ENCODE assay signal across 30 cellular contexts in the genomic region with DNA sequence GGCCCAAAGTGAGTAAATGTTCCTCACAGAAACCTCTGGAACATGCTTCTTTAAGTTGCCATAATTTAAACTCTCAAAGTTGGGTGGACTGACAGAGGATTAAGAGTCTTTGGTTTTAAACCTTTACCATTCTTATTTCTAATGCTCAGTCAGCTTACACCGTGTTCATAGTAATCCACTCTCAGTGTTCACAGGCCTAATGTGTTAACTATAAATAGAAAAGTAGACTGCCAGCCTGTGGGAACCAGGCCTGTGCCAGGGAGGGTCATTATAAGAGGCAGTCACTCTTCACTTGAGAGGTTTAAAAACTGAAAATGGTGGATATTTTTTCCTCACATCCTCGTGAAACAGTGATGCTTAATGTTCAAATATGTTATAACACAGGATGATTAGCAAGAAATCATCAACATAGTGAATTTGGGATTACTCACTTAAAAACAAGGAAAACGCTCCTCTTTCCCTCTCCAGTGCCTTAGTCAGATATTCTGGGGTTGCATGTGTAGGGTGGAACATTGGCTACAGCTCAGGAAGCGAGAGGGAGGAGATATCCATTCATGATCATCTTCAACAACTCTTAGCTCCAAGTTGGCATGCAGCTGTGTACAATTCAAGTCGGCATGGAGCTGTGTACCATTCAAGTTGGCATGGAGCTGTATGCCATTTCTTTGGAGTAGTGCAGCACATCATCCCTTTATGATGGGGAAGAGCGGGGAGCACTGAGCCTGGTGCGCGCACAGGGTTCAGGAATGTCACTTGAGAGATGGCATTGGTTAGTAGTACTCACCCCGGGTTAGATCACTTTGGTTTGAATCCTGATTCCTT.
A peak's percentile ranks its signal among the peaks of the same experiment; 100 is the strongest.
DNase-seq lines count a peak whose midpoint lies in the region; ATAC-seq, FAIRE-seq and TF ChIP-seq lines count a peak whose summit lies in the region.
"Had no signal": no experiment of that assay in that cellular context is flagged by ENCODE, and none has a peak within 500 bp of the region (broad histone marks: within the 10 kb centered on the region; RNA-seq: fewer than 3 reads in every experiment).

No MANE protein-coding gene starts in this region.

- H3K27me3 ChIP-seq in HepG2 (ENCODE audit: control insufficient read depth in 1 of 2, insufficient read depth in 2 of 2, low read length in 2 of 2) (no peaks in the 10 kb centered on the region), right lobe of liver (no peaks in the 10 kb centered on the region), testis (no peaks in the 10 kb centered on the region)
- H3K27me3 ChIP-seq: gastrocnemius medialis, spleen, upper lobe of left lung had no signal

- TF ChIP-seq EP300 in HepG2 (IDR thresholded peaks at IDR 0.05; ENCODE audit: low read depth in 2 of 2, low read length in 2 of 2) = no peak
- no peak for TF ChIP-seq EP300 in HepG2 (CRISPR knock-in tag; IDR thresholded peaks at IDR 0.05; ENCODE audit: borderline replicate concordance)

- H3K27ac ChIP-seq in HepG2 (ENCODE audit: extremely low read length, insufficient read depth, low read length) (no peak overlapping the region), right lobe of liver (no peak overlapping the region), testis (peak overlapping the region; percentile 73 to 74)
- H3K27ac ChIP-seq: spleen, upper lobe of left lung had no signal

- H3K4me3 ChIP-seq in HepG2 (replicated peaks in 1 of 3; ENCODE audit: insufficient read depth in 1 of 3, low read depth in 2 of 3, low read length in 3 of 3) = no peak overlapping the region
- no peak overlapping the region for H3K4me3 ChIP-seq in right lobe of liver
- no peak overlapping the region for H3K4me3 ChIP-seq in testis
- H3K4me3 ChIP-seq: gastrocnemius medialis, spleen, upper lobe of left lung had no signal

- no peak overlapping the region for H3K4me2 ChIP-seq in HepG2 (ENCODE audit: low read depth, low read length)

- H3K27ac Mint-ChIP-seq in chondrocyte (ENCODE audit: unreplicated experiment) = peak overlapping the region; percentile 51
- H3K27ac Mint-ChIP-seq: activated CD4-positive, alpha-beta memory T cell treated with anti-CD3 and anti-CD28 coated beads for 36 hours; activated naive CD4-positive, alpha-beta T cell treated with anti-CD3 and anti-CD28 coated beads, Interleukin-2, amount 10 ng/mL, durations not matched to agents 7 days and 5 days; activated T-helper 1 cell treated with anti-CD3 and anti-CD28 coated beads, Interleukin-12 subunit alpha, Interleukin-12 subunit beta, Interleukin-2, Interleukin-4 antibody, amounts not matched to agents 30 ng/mL and 10 ng/mL and 1 ng/mL, durations not matched to agents 14 hours and 24 hours and 36 hours; B cell; CD8-positive, alpha-beta T cell; dendritic cell treated with granulocyte-macrophage colony-stimulating factor and Interleukin-4, amounts not matched to agents 40 ng/mL and 50 ng/mL, for 4 days had no signal

- H3K4me1 Mint-ChIP-seq in chondrocyte (ENCODE audit: low read depth) = peaks cover 43% of the 10 kb centered on the region
- H3K4me1 Mint-ChIP-seq: activated naive CD4-positive, alpha-beta T cell treated with anti-CD3 and anti-CD28 coated beads, Interleukin-2, amount 10 ng/mL, durations not matched to agents 7 days and 5 days had no signal

- H3K4me3 Mint-ChIP-seq in chondrocyte (ENCODE audit: unreplicated experiment) = no peak overlapping the region
- H3K4me3 Mint-ChIP-seq: activated CD4-positive, alpha-beta memory T cell treated with anti-CD3 and anti-CD28 coated beads for 36 hours; activated naive CD4-positive, alpha-beta T cell treated with anti-CD3 and anti-CD28 coated beads, Interleukin-2, amount 10 ng/mL, durations not matched to agents 7 days and 5 days; activated T-helper 1 cell treated with anti-CD3 and anti-CD28 coated beads, Interleukin-12 subunit alpha, Interleukin-12 subunit beta, Interleukin-2, Interleukin-4 antibody, amounts not matched to agents 30 ng/mL and 10 ng/mL and 1 ng/mL, durations not matched to agents 14 hours and 24 hours and 36 hours; B cell; CD8-positive, alpha-beta T cell; dendritic cell treated with granulocyte-macrophage colony-stimulating factor and Interleukin-4, amounts not matched to agents 40 ng/mL and 50 ng/mL, for 4 days; naive B cell had no signal

- no peaks in the 10 kb centered on the region for H3K27me3 Mint-ChIP-seq in chondrocyte (ENCODE audit: low read depth)
- H3K27me3 Mint-ChIP-seq: activated CD4-positive, alpha-beta memory T cell treated with anti-CD3 and anti-CD28 coated beads for 36 hours; activated naive CD4-positive, alpha-beta T cell treated with anti-CD3 and anti-CD28 coated beads, Interleukin-2, amount 10 ng/mL, durations not matched to agents 7 days and 5 days; B cell; dendritic cell treated with granulocyte-macrophage colony-stimulating factor and Interleukin-4, amounts not matched to agents 40 ng/mL and 50 ng/mL, for 4 days; naive B cell had no signal

- no peak for DNase-seq in HepG2 (ENCODE audit: low spot score)
- no peak for DNase-seq in right lobe of liver
- no peak for DNase-seq in chondrocyte (ENCODE audit: low spot score)
- peak; percentile 28 for DNase-seq in myocyte (ENCODE audit: low read depth)
- no peak for DNase-seq in testis
- no peak for DNase-seq in GM10248 (ENCODE audit: extremely low spot score)
- DNase-seq in GM12891 (ENCODE audit: insufficient read length, low spot score) = no peak
- no peak for DNase-seq in NCI-H524 treated with DMSO at 0.1 percent for 48 hours (lab: John Stamatoyannopoulos, UW)
- DNase-seq: activated CD4-positive, alpha-beta memory T cell treated with anti-CD3 and anti-CD28 coated beads for 36 hours; activated CD4-positive, CD25-positive, alpha-beta regulatory T cell treated with anti-CD3 and anti-CD28 coated beads, Interleukin-2, amount 50 U/mL, for 72 hours; activated CD8-positive, alpha-beta memory T cell treated with anti-CD3 and anti-CD28 coated beads, Interleukin-2, amount 50 U/mL, for 4 hours; activated naive CD4-positive, alpha-beta T cell treated with anti-CD3 and anti-CD28 coated beads, Interleukin-2, amount 10 ng/mL, durations not matched to agents 7 days and 5 days; CD8-positive, alpha-beta T cell; DMS153; gastrocnemius medialis; hypothalamus; naive B cell; NCI-H1694; NCI-H2171; occipital lobe; RPMI8226; spleen; upper lobe of left lung had no signal

- BruUV-seq in HepG2 (replicated peaks; lab: Mats Ljungman, UMichigan) = no TSS peak

- CTCF ChIA-PET in HepG2 (lab: Yijun Ruan, JAX; ENCODE audit: low intra/inter-chr PET ratio, low total read pairs) (no interaction called here), GM10248 (lab: Yijun Ruan, JAX) (no interaction called here)

- TF ChIP-seq RAD21 in HepG2 (CRISPR knock-in tag; IDR thresholded peaks at IDR 0.05) = no peak

- no peaks in the 10 kb centered on the region for H3K9me3 Mint-ChIP-seq in chondrocyte (ENCODE audit: low read depth)
- H3K9me3 Mint-ChIP-seq: activated CD4-positive, alpha-beta memory T cell treated with anti-CD3 and anti-CD28 coated beads for 36 hours; activated naive CD4-positive, alpha-beta T cell treated with anti-CD3 and anti-CD28 coated beads, Interleukin-2, amount 10 ng/mL, durations not matched to agents 7 days and 5 days; activated T-helper 1 cell treated with anti-CD3 and anti-CD28 coated beads, Interleukin-12 subunit alpha, Interleukin-12 subunit beta, Interleukin-2, Interleukin-4 antibody, amounts not matched to agents 30 ng/mL and 10 ng/mL and 1 ng/mL, durations not matched to agents 14 hours and 24 hours and 36 hours; CD8-positive, alpha-beta T cell; dendritic cell treated with granulocyte-macrophage colony-stimulating factor and Interleukin-4, amounts not matched to agents 40 ng/mL and 50 ng/mL, for 4 days; naive B cell had no signal

- H3K36me3 ChIP-seq in HepG2 (replicated peaks in 1 of 2; ENCODE audit: control insufficient read depth in 1 of 2, insufficient read depth in 2 of 2, low read length in 2 of 2) (no peaks in the 10 kb centered on the region), right lobe of liver (no peaks in the 10 kb centered on the region), testis (ENCODE audit: low read depth, missing control alignments) (no peaks in the 10 kb centered on the region)
- H3K36me3 ChIP-seq: gastrocnemius medialis, spleen, upper lobe of left lung had no signal

- no peak overlapping the region for H3K9ac ChIP-seq in HepG2 (ENCODE audit: insufficient read depth, low read depth, low read length)

- ATAC-seq in HepG2 = no peak
- no peak for ATAC-seq in right lobe of liver
- ATAC-seq: CD8-positive, alpha-beta T cell; left lobe of liver had no signal

- POLR2A ChIA-PET in HepG2 (lab: Yijun Ruan, JAX) = no interaction called here
- POLR2A ChIA-PET in GM10248 (lab: Yijun Ruan, JAX) = no interaction called here

- in situ Hi-C loops in HepG2 (cut with HindIII; ENCODE audit: extremely low pct_ligation_motif_present, low pct_unique_long_range_greater_than_20kb) = no loop called here

- H3K9me3 ChIP-seq in HepG2 (ENCODE audit: low read length) (no peaks in the 10 kb centered on the region), right lobe of liver (no peaks in the 10 kb centered on the region), testis (no peaks in the 10 kb centered on the region)
- H3K9me3 ChIP-seq: gastrocnemius medialis, spleen, upper lobe of left lung had no signal

- H2AFZ ChIP-seq in HepG2 (ENCODE audit: low read length) = no peak overlapping the region

- H3K4me1 ChIP-seq in HepG2 (ENCODE audit: insufficient read depth, low read length) (peaks cover 23% of the 10 kb centered on the region), right lobe of liver (peaks cover 0 to 21% (median 2%) of the 10 kb centered on the region in 4 donors), testis (peaks cover 38% of the 10 kb centered on the region)
- H3K4me1 ChIP-seq: upper lobe of left lung had no signal

- intact Hi-C loops in HepG2 (cut with micrococcal nuclease; ENCODE audit: unreplicated experiment) = no loop called here
- intact Hi-C loops in right lobe of liver (cut with DNase I) = no loop called here
- intact Hi-C loops in testis (cut with DNase I; ENCODE audit: low total_unique reads) = no loop called here

- no peaks in the 10 kb centered on the region for H3K36me3 Mint-ChIP-seq in chondrocyte (ENCODE audit: low read depth)
- H3K36me3 Mint-ChIP-seq: activated CD4-positive, alpha-beta memory T cell treated with anti-CD3 and anti-CD28 coated beads for 36 hours; activated naive CD4-positive, alpha-beta T cell treated with anti-CD3 and anti-CD28 coated beads, Interleukin-2, amount 10 ng/mL, durations not matched to agents 7 days and 5 days; naive B cell had no signal

- 80% methylated on average over 9 of the region's 9 CpGs for WGBS in HepG2 (ENCODE audit: low lambda C conversion rate)
- WGBS in right lobe of liver (ENCODE audit: insufficient coverage, low coverage, low lambda C conversion rate, missing lambda C conversion rate) = 83% methylated on average over 3 of the region's 9 CpGs
- WGBS in testis, 2 donors = 78 to 80% methylated on average over 9 of the region's 9 CpGs

- TF ChIP-seq CTCF in HepG2 (CRISPR knock-in tag; IDR thresholded peaks at IDR 0.05) = no peak
- TF ChIP-seq CTCF in right lobe of liver (IDR thresholded peaks at IDR 0.05) = no peak
- TF ChIP-seq CTCF in chondrocyte (IDR thresholded peaks at IDR 0.05) = no peak
- TF ChIP-seq CTCF in testis (IDR thresholded peaks at IDR 0.05) = no peak
- no peak for TF ChIP-seq CTCF in GM10248 (IDR thresholded peaks at IDR 0.05; ENCODE audit: control extremely low read depth, extremely low read depth, low read depth, missing control alignments)

- H4K20me1 ChIP-seq in HepG2 (ENCODE audit: insufficient read depth, low read length) = peaks cover 4% of the 10 kb centered on the region

- no peak for FAIRE-seq in HepG2 (lab: Jason Lieb, UNC)
- no peak for FAIRE-seq in GM12891 (lab: Jason Lieb, UNC)
- FAIRE-seq: bronchial epithelial cell, G401.6, TTC549 had no signal

- TF ChIP-seq POLR2A in HepG2 (IDR thresholded peaks at IDR 0.05; ENCODE audit: insufficient read depth in 1 of 2, low read depth in 2 of 2, low read length in 2 of 2) (no peak), right lobe of liver (IDR thresholded peaks at IDR 0.05) (no peak), testis (IDR thresholded peaks at IDR 0.05) (no peak), GM12891 (IDR thresholded peaks at IDR 0.05; ENCODE audit: low read depth, low read length) (no peak)

- peaks cover 49% of the 10 kb centered on the region for H3K79me2 ChIP-seq in HepG2 (ENCODE audit: insufficient read depth, low read length)

Comparison
In these comparisons a context has a peak if more than half of its experiments do, and no peak if none do; other contexts are left out.
1. H3K27ac ChIP-seq: peak in testis (2 of 2); none in HepG2 (single experiment) and right lobe of liver (0 of 3).